20 cellular contexts compared by ENCODE assay signal in genomic region chr2:218854860-218855259, GRCh38. TPM values are rescaled to one million over a fixed set of nuclear protein-coding genes. Genes with fewer than 3 reads are reported as not detected.
DNase-seq lines count a peak whose midpoint lies in the region; ATAC-seq and TF ChIP-seq lines count a peak whose summit lies in the region.
"Had no signal": no experiment of that assay in that cellular context is flagged by ENCODE, and none has a peak within 500 bp of the region (broad histone marks: within the 10 kb centered on the region; RNA-seq: fewer than 3 reads in every experiment).

No MANE protein-coding gene starts in this region.

- 0 out of 2 replicates have a peak, but pooled peaks cover 10% of the 10 kb centered on the region for H3F3A ChIP-seq in GM23338 (replicated peaks; ENCODE audit: low read depth)

- no peaks in the 10 kb centered on the region for H3K79me2 ChIP-seq in GM23338 (replicated peaks; ENCODE audit: insufficient read depth)

- H3K4me1 Mint-ChIP-seq in GM23338, result peaks cover 55% of the 10 kb centered on the region

- no peaks in the 10 kb centered on the region for H3K9me3 ChIP-seq in HEK293 (ENCODE audit: control insufficient read depth, insufficient read depth, low read depth, low read length)
- no peaks in the 10 kb centered on the region for H3K9me3 ChIP-seq in upper lobe of right lung
- H3K9me3 ChIP-seq: Caco-2 had no signal

- H3K27me3 ChIP-seq in GM23338 (ENCODE audit: insufficient read depth), result peaks cover 78% of the 10 kb centered on the region
- H3K27me3 ChIP-seq in upper lobe of right lung, result peaks cover 64% of the 10 kb centered on the region

- H3K4me3 ChIP-seq in GM23338 (no peak overlapping the region), HEK293 (ENCODE audit: low read depth, low read length) (no peak overlapping the region), upper lobe of right lung (no peak overlapping the region)
- H3K4me3 ChIP-seq: GM23248 had no signal

- no peaks in the 10 kb centered on the region; the same call in 2 of the 3 replicates for H3K9me3 Mint-ChIP-seq in GM23338
- H3K9me3 Mint-ChIP-seq: CD4-positive, alpha-beta T cell had no signal

- H2AFZ ChIP-seq in GM23338, result no peak overlapping the region
- H2AFZ ChIP-seq: GM23248 had no signal

- peaks cover 46% of the 10 kb centered on the region for H3K4me1 ChIP-seq in GM23338 (ENCODE audit: insufficient read depth)
- H3K4me1 ChIP-seq in HEK293 (ENCODE audit: control insufficient read depth, insufficient read depth, low read length), result peaks cover 18% of the 10 kb centered on the region
- peaks cover under 1% of the 10 kb centered on the region for H3K4me1 ChIP-seq in upper lobe of right lung

- peak overlapping the region; percentile 33 for H3K4me2 ChIP-seq in GM23338

- peaks cover 2% of the 10 kb centered on the region for H4K20me1 ChIP-seq in GM23338 (replicated peaks; ENCODE audit: insufficient read depth)

- intact Hi-C loops in posterior vena cava (cut with DNase I), result loop anchor here in 1 of 2 donors (10.0 kb wide), 2 partner anchors 140 to 780 kb away; partner anchors contain the start of gene TTLL4
- intact Hi-C loops in upper lobe of right lung (cut with DNase I), result no loop called here

- POLR2A ChIA-PET in HEK293 (lab: Yijun Ruan, JAX), result no interaction called here

- TF ChIP-seq CTCF in GM23338 (conservative IDR thresholded peaks at IDR 0.05; ENCODE audit: low read depth in 2 of 2) (no peak), HEK293 (tag by site-specific recombination; IDR thresholded peaks at IDR 0.05) (no peak), upper lobe of right lung (IDR thresholded peaks at IDR 0.05) (no peak)

- no peaks in the 10 kb centered on the region for H3K9me2 ChIP-seq in GM23338 (ENCODE audit: insufficient read depth)

- ATAC-seq in GM23338, result no peak
- ATAC-seq in upper lobe of right lung, result no peak

- H3K4me3 Mint-ChIP-seq in GM23338, result no peak overlapping the region
- H3K4me3 Mint-ChIP-seq: CD4-positive, alpha-beta T cell had no signal

- H3K27ac ChIP-seq in GM23338 (ENCODE audit: low read depth) (no peak overlapping the region), HEK293 (ENCODE audit: extremely low read depth, low read depth, low read length) (no peak overlapping the region), upper lobe of right lung (no peak overlapping the region)
- H3K27ac ChIP-seq: C4-2B, GM23248 had no signal

- H3K36me3 ChIP-seq in GM23338 (ENCODE audit: insufficient read depth) (no peaks in the 10 kb centered on the region; the same call in 1 of the 2 replicates), HEK293 (ENCODE audit: control insufficient read depth in 2 of 2, insufficient read depth in 1 of 2, low read length in 2 of 2) (no peaks in the 10 kb centered on the region), upper lobe of right lung (no peaks in the 10 kb centered on the region)

- no peak overlapping the region for H3K27ac Mint-ChIP-seq in GM23338
- H3K27ac Mint-ChIP-seq: CD4-positive, alpha-beta T cell had no signal

- DNase-seq in GM23338 (ENCODE audit: low spot score) (no peak), posterior vena cava (ENCODE audit: low spot score) (peak; percentile 38), upper lobe of right lung (peak; percentile 12), AG20443 (ENCODE audit: low spot score) (no peak), NOMO-1 treated with dmso at 0.1 percent for 144 hours (lab: John Stamatoyannopoulos, UW; ENCODE audit: unreplicated experiment) (no peak)
- no peak for DNase-seq in activated CD4-positive, alpha-beta T cell treated with anti-CD3 and anti-CD28 coated beads, Interleukin-2, amount 50 U/mL, for 4 hours
- DNase-seq: ACHN, AML-193, Caco-2, DMS153, DMS79, GDM1, GM23248 had no signal

- H3K27me3 Mint-ChIP-seq in GM23338 (ENCODE audit: insufficient read depth, low read depth, poor library complexity), result peaks cover 70% of the 10 kb centered on the region

- no peaks in the 10 kb centered on the region for H3K36me3 Mint-ChIP-seq in GM23338 (ENCODE audit: low read depth)

- CTCF ChIA-PET in HEK293 (lab: Yijun Ruan, JAX), result interaction anchor here (0.6 to 10.1 kb wide), 8 partner anchors 21 to 297 kb away, joined by 3 to 115 read pairs (median 5); no protein-coding TSS in a partner anchor

TF ChIP-seq in GM23338, 12 proteins besides CTCF, POLR2A, EP300 and RAD21:
- TF ChIP-seq EZH2 (IDR thresholded peaks at IDR 0.05; ENCODE audit: low read depth, unreplicated experiment), result peak; percentile 50
- TF ChIP-seq STAT1 (IDR thresholded peaks at IDR 0.05; ENCODE audit: unreplicated experiment), result no peak
TF ChIP-seq in GM23338: peak in this region for 1.

TF ChIP-seq in HEK293, 187 proteins besides CTCF, POLR2A, EP300 and RAD21:
- TF ChIP-seq ZFHX2 (tag by site-specific recombination; conservative IDR thresholded peaks at IDR 0.05) (peak; percentile 30; the same call in 1 of the 2 replicates), EGR2 (tag by site-specific recombination; IDR thresholded peaks at IDR 0.05; ENCODE audit: low read depth) (peak; percentile 56), TRIM28 (IDR thresholded peaks at IDR 0.05; ENCODE audit: borderline replicate concordance, low read length) (peak; percentile 49; the same call in 1 of the 2 replicates), ZNF335 (tag by site-specific recombination; conservative IDR thresholded peaks at IDR 0.05) (no peak)
TF ChIP-seq in HEK293: peak in this region for 3.

RNA-seq across cellular contexts. Expression of gene WNT6, which starts 4.7 kb away (rescaled TPM):
- not detected in 2 replicates for total RNA-seq in GM23338 (2014; rRNA removed; shearing (Covaris generic))
- polyA plus RNA-seq in GM23338 (2016; fragmentation: Nextera tagmentation; extraction: Ambion mirVana), result not detected in 2 replicates
- under 1 TPM; 0.23 to 0.24 TPM for total RNA-seq in posterior vena cava
- not detected for total RNA-seq in upper lobe of right lung
- total RNA-seq: CD4-positive, alpha-beta T cell; GM23248; H7; HT-29 had no signal
- polyA plus RNA-seq: BJ, GM23248 had no signal

RNA-seq across cellular contexts. Expression of gene PRKAG3, which starts 23.3 kb away (rescaled TPM):
- total RNA-seq in GM23338 (2014; rRNA removed; shearing (Covaris generic)), result not detected in 2 replicates
- not detected in 2 replicates for polyA plus RNA-seq in GM23338 (2016; fragmentation: Nextera tagmentation; extraction: Ambion mirVana)
- total RNA-seq in posterior vena cava (under 1 TPM in 1 of 2 donors, not detected in 1; 0.23 TPM), upper lobe of right lung (not detected)
- total RNA-seq: Caco-2; CD4-positive, alpha-beta T cell; Daoy; GM23248; H7; HT-29 had no signal
- polyA plus RNA-seq: BJ, GM23248 had no signal

RNA-seq across cellular contexts. Expression of gene WNT10A, which starts 25.8 kb away (rescaled TPM):
- total RNA-seq in GM23338 (2014; rRNA removed; shearing (Covaris generic)), result not detected in 2 replicates
- polyA plus RNA-seq in GM23338 (2016; fragmentation: Nextera tagmentation; extraction: Ambion mirVana), result not detected in 2 replicates
- total RNA-seq in posterior vena cava (not detected), upper lobe of right lung (0.90 TPM)
- total RNA-seq: GM23248, H7 had no signal
- polyA plus RNA-seq: BJ, GM23248 had no signal

Comparison
In these comparisons a context has a peak if more than half of its experiments do, and no peak if none do; other contexts are left out.
1. DNase-seq: peak in posterior vena cava (single experiment) and upper lobe of right lung (single experiment); none in GM23338 (single experiment), activated CD4-positive, alpha-beta T cell treated with anti-CD3 and anti-CD28 coated beads, Interleukin-2, amount 50 U/mL, for 4 hours (0 of 2), AG20443 (single experiment) and NOMO-1 treated with dmso at 0.1 percent for 144 hours (single experiment).